In genomic region chr19:57613941-57614743, GRCh38 we compare ENCODE assay signal across 1 cellular context.
TF ChIP-seq lines count a peak whose summit lies in the region.

Gene ZNF134, plus strand, starts transcription at chr19:57614242. Its CDS starts 5,227 bp downstream, at chr19:57619469.

TF ChIP-seq in IMR-90, 13 proteins besides CTCF, POLR2A, EP300 and RAD21 (continued from another document):
- TF ChIP-seq SMC3 (IDR thresholded peaks at IDR 0.05; ENCODE audit: low read depth, low read length) (peak; percentile 11; the same call in 1 of the 2 replicates), MAZ (IDR thresholded peaks at IDR 0.05; ENCODE audit: borderline replicate concordance, low read depth, low read length) (peak; percentile 32; the same call in 1 of the 2 replicates), BHLHE40 (IDR thresholded peaks at IDR 0.05; ENCODE audit: low read depth, low read length) (no peak)
